Comparison of ENCODE assay signal across 17 cellular contexts in genomic region chr20:48879609-48880008, GRCh38. TPM values are rescaled to one million over a fixed set of nuclear protein-coding genes. Genes with fewer than 3 reads are reported as not detected.
DNase-seq lines count a peak whose midpoint lies in the region; FAIRE-seq and TF ChIP-seq lines count a peak whose summit lies in the region.
"Had no signal": no experiment of that assay in that cellular context is flagged by ENCODE, and none has a peak within 500 bp of the region (broad histone marks: within the 10 kb centered on the region; RNA-seq: fewer than 3 reads in every experiment).

No MANE protein-coding gene starts in this region.

- H3K36me3 ChIP-seq in endothelial cell of umbilical vein (ENCODE audit: control insufficient read depth in 2 of 2, extremely low read depth in 1 of 2, insufficient read depth in 2 of 2, low read length in 2 of 2): no peaks in the 10 kb centered on the region
- H3K36me3 ChIP-seq: pancreas had no signal

- no peaks in the 10 kb centered on the region for H3K27me3 ChIP-seq in endothelial cell of umbilical vein (ENCODE audit: control insufficient read depth in 2 of 2, insufficient read depth in 2 of 2, low read length in 2 of 2)
- H3K27me3 ChIP-seq: dorsolateral prefrontal cortex, pancreas had no signal

- TF ChIP-seq CTCF in AG10803 (conservative IDR thresholded peaks at IDR 0.05; ENCODE audit: low read length) (no peak), endothelial cell of umbilical vein (IDR thresholded peaks at IDR 0.05; ENCODE audit: extremely low read depth in 1 of 2, insufficient read depth in 1 of 2, low read depth in 1 of 2, low read length in 2 of 2) (no peak)

- no TSS peak for BruUV-seq in endothelial cell of umbilical vein (replicated peaks; lab: Mats Ljungman, UMichigan)

- dilution Hi-C loops in endothelial cell of umbilical vein (cut with MboI; ENCODE audit: extremely low pct_ligation_motif_present, low sequenced_read_pairs): no loop called here

- H3K79me2 ChIP-seq in endothelial cell of umbilical vein (ENCODE audit: control insufficient read depth, insufficient read depth, low read length): no peaks in the 10 kb centered on the region

- H3K9me1 ChIP-seq in endothelial cell of umbilical vein (replicated peaks; ENCODE audit: control insufficient read depth, extremely low read depth, insufficient read depth, low read length): no peaks in the 10 kb centered on the region

- H4K20me1 ChIP-seq in endothelial cell of umbilical vein (replicated peaks; ENCODE audit: control insufficient read depth, extremely low read depth, insufficient read depth, low read length): no peaks in the 10 kb centered on the region

- H3K4me3 ChIP-seq in AG10803 (ENCODE audit: low read length) (no peak overlapping the region), endothelial cell of umbilical vein (replicated peaks in 1 of 3; ENCODE audit: insufficient read depth in 1 of 3, low read depth in 1 of 3, low read length in 3 of 3) (no peak overlapping the region)
- H3K4me3 ChIP-seq: dorsolateral prefrontal cortex, pancreas had no signal

- H2AFZ ChIP-seq in endothelial cell of umbilical vein (ENCODE audit: low read depth, low read length): peak overlapping the region; percentile 72

- TF ChIP-seq POLR2A in endothelial cell of umbilical vein (IDR thresholded peaks at IDR 0.05; ENCODE audit: low read depth, low read length): no peak

- intact Hi-C loops in endothelial cell of umbilical vein (cut with micrococcal nuclease): no loop called here

- FAIRE-seq in endothelial cell of umbilical vein (lab: Jason Lieb, UNC): no peak
- FAIRE-seq: D721Med, pancreas had no signal

- peak overlapping the region; percentile 24 for H3K4me2 ChIP-seq in endothelial cell of umbilical vein (ENCODE audit: insufficient read depth, low read length)

- no peak overlapping the region for H3K27ac ChIP-seq in endothelial cell of umbilical vein (ENCODE audit: insufficient read depth, low read depth, low read length)
- H3K27ac ChIP-seq in caudate nucleus (ENCODE audit: low read depth, low read length): no peak overlapping the region
- H3K27ac ChIP-seq: dorsolateral prefrontal cortex, pancreas had no signal

- CTCF ChIA-PET in endothelial cell of umbilical vein (lab: Charles Lee): interaction anchor here (2.3 to 2.7 kb wide), 2 partner anchors 25 to 222 kb away, joined by 8 to 13 read pairs; no protein-coding TSS in a partner anchor

- H3K9ac ChIP-seq in endothelial cell of umbilical vein (replicated peaks; ENCODE audit: extremely low read depth, insufficient read depth, low read length): no peak overlapping the region

- no peaks in the 10 kb centered on the region for H3K9me3 ChIP-seq in endothelial cell of umbilical vein (replicated peaks; ENCODE audit: control insufficient read depth, insufficient read depth, low read length)
- H3K9me3 ChIP-seq: pancreas had no signal

- DNase-seq in AG10803 (ENCODE audit: low read depth) (peak; percentile 25), EH (ENCODE audit: low read depth) (peak; percentile 31), NCI-H446 treated with DMSO at 0.1 percent for 48 hours (lab: John Stamatoyannopoulos, UW) (peak; percentile 21), endothelial cell of umbilical vein (ENCODE audit: low read depth, low spot score) (peak; percentile 24), NCI-H2029 treated with DMSO at 0.1 percent for 48 hours (lab: John Stamatoyannopoulos, UW) (no peak), caudate nucleus (lab: John Stamatoyannopoulos, UW) (no peak), hippocampal formation (lab: John Stamatoyannopoulos, UW) (no peak)
- DNase-seq: activated CD8-positive, alpha-beta memory T cell treated with anti-CD3 and anti-CD28 coated beads for 24 hours; activated T-cell treated with anti-CD3 and anti-CD28 coated beads, Interleukin-2, amount 50 U/mL, for 72 hours; dorsolateral prefrontal cortex; erythroblast; naive B cell; NCI-H1694 treated with DMSO at 0.1 percent for 48 hours; pancreas; SHP77; stimulated activated CD4-positive, alpha-beta T cell treated with anti-CD3 and anti-CD28 coated beads, Interleukin-2, amount 100 ng/mL, for 24 hours had no signal

- peaks cover 12% of the 10 kb centered on the region for H3K4me1 ChIP-seq in endothelial cell of umbilical vein (ENCODE audit: control insufficient read depth, extremely low read depth, insufficient read depth, low read length)
- H3K4me1 ChIP-seq: pancreas had no signal

- POLR2A ChIA-PET in endothelial cell of umbilical vein (lab: Charles Lee): interaction anchor here (0.6 kb wide), 1 partner anchor 321 kb away, joined by 4 read pairs; no protein-coding TSS in a partner anchor

TF ChIP-seq in endothelial cell of umbilical vein, 7 proteins besides CTCF, POLR2A, EP300 and RAD21:
- no peak for TF ChIP-seq POLR2AphosphoS5 (IDR thresholded peaks at IDR 0.05; ENCODE audit: insufficient read depth, low read depth, low read length)
- no peak for TF ChIP-seq FOS (IDR thresholded peaks at IDR 0.05; ENCODE audit: borderline replicate concordance, insufficient read depth, low read length)
- no peak for TF ChIP-seq EZH2 (IDR thresholded peaks at IDR 0.05; ENCODE audit: borderline replicate concordance, low read depth, low read length, severe bottlenecking)
- TF ChIP-seq MYC (IDR thresholded peaks at IDR 0.05; ENCODE audit: low read depth, low read length): no peak
TF ChIP-seq in endothelial cell of umbilical vein: peak in this region for 0.

RNA-seq across cellular contexts. Expression of gene ARFGEF2, which starts 41.9 kb away (rescaled TPM):
- total RNA-seq in endothelial cell of umbilical vein: 26.1 and 32.6 TPM in 2 replicates
- polyA plus RNA-seq in endothelial cell of umbilical vein: 8.6 and 12.7 TPM in 2 replicates
- polyA plus RNA-seq in endothelial cell of umbilical vein (2011; cell fraction: cytosol; rRNA removed): 10.6 and 11.0 TPM in 2 replicates
- polyA plus RNA-seq in endothelial cell of umbilical vein (2011; cell fraction: nucleus; rRNA removed): 35.7 and 68.9 TPM in 2 replicates
- 18.8 and 24.0 TPM in 2 replicates for polyA plus RNA-seq in endothelial cell of umbilical vein (2012)
- 60.9 and 66.9 TPM in 2 replicates for polyA minus RNA-seq in endothelial cell of umbilical vein
- polyA minus RNA-seq in endothelial cell of umbilical vein (2011; cell fraction: cytosol; rRNA and poly(A)+ RNA removed): 29.8 TPM
- polyA minus RNA-seq in endothelial cell of umbilical vein (2011; cell fraction: nucleus; rRNA and poly(A)+ RNA removed): 47.1 and 51.0 TPM in 2 replicates

RNA-seq across cellular contexts. Expression of gene PREX1, which starts 51.8 kb away (rescaled TPM):
- total RNA-seq in endothelial cell of umbilical vein: 65.7 and 72.9 TPM in 2 replicates
- 51.3 and 53.6 TPM in 2 replicates for polyA plus RNA-seq in endothelial cell of umbilical vein
- 35.4 and 43.2 TPM in 2 replicates for polyA plus RNA-seq in endothelial cell of umbilical vein (2011; cell fraction: cytosol; rRNA removed)
- 86.0 and 95.1 TPM in 2 replicates for polyA plus RNA-seq in endothelial cell of umbilical vein (2011; cell fraction: nucleus; rRNA removed)
- 54.7 and 68.3 TPM in 2 replicates for polyA plus RNA-seq in endothelial cell of umbilical vein (2012)
- 75.8 and 82.4 TPM in 2 replicates for polyA minus RNA-seq in endothelial cell of umbilical vein
- polyA minus RNA-seq in endothelial cell of umbilical vein (2011; cell fraction: cytosol; rRNA and poly(A)+ RNA removed): 10.0 TPM
- polyA minus RNA-seq in endothelial cell of umbilical vein (2011; cell fraction: nucleus; rRNA and poly(A)+ RNA removed): 69.8 and 84.1 TPM in 2 replicates

Comparison
In these comparisons a context has a peak if more than half of its experiments do, and no peak if none do; other contexts are left out.
1. DNase-seq: peak in AG10803 (single experiment), EH (single experiment), NCI-H446 treated with DMSO at 0.1 percent for 48 hours (single experiment) and endothelial cell of umbilical vein (single experiment); none in NCI-H2029 treated with DMSO at 0.1 percent for 48 hours (single experiment), caudate nucleus (0 of 61) and hippocampal formation (0 of 2).